8 cellular contexts compared by ENCODE assay signal in genomic region chr11:6681949-6682348, GRCh38. TPM values are rescaled to one million over a fixed set of nuclear protein-coding genes. Genes with fewer than 3 reads are reported as not detected.
DNase-seq lines count a peak whose midpoint lies in the region; ATAC-seq and TF ChIP-seq lines count a peak whose summit lies in the region.

No MANE protein-coding gene starts in this region.

- no peaks in the 10 kb centered on the region for H3K9me3 Mint-ChIP-seq in activated CD8-positive, alpha-beta memory T cell treated with anti-CD3 and anti-CD28 coated beads, Interleukin-2, amount 10 ng/mL, durations not matched to agents 7 days and 5 days (ENCODE audit: low read depth)
- H3K9me3 Mint-ChIP-seq in activated CD4-positive, alpha-beta memory T cell treated with anti-CD3 and anti-CD28 coated beads for 36 hours = no peaks in the 10 kb centered on the region

- H3K27me3 ChIP-seq in thoracic aorta (replicated peaks; ENCODE audit: insufficient read depth) = no peaks in the 10 kb centered on the region

- H3K27me3 Mint-ChIP-seq in activated CD8-positive, alpha-beta memory T cell treated with anti-CD3 and anti-CD28 coated beads, Interleukin-2, amount 10 ng/mL, durations not matched to agents 7 days and 5 days = no peaks in the 10 kb centered on the region
- H3K27me3 Mint-ChIP-seq in activated CD4-positive, alpha-beta memory T cell treated with anti-CD3 and anti-CD28 coated beads for 36 hours = no peaks in the 10 kb centered on the region

- peaks cover 5% of the 10 kb centered on the region for H3K36me3 ChIP-seq in thoracic aorta

- intact Hi-C loops in activated CD4-positive, alpha-beta memory T cell treated with anti-CD3 and anti-CD28 coated beads for 36 hours (cut with micrococcal nuclease) = loop anchor here (2.0 to 10.0 kb wide), 4 partner anchors 15 to 305 kb away; partner anchors contain the start of gene APBB1

- H3K4me1 Mint-ChIP-seq in activated CD8-positive, alpha-beta memory T cell treated with anti-CD3 and anti-CD28 coated beads, Interleukin-2, amount 10 ng/mL, durations not matched to agents 7 days and 5 days = peaks cover 20% of the 10 kb centered on the region
- H3K4me1 Mint-ChIP-seq in activated CD4-positive, alpha-beta memory T cell treated with anti-CD3 and anti-CD28 coated beads for 36 hours (ENCODE audit: low read depth) = peaks cover 28% of the 10 kb centered on the region

- H3K9me3 ChIP-seq in thoracic aorta = no peaks in the 10 kb centered on the region

- DNase-seq in activated CD8-positive, alpha-beta memory T cell treated with anti-CD3 and anti-CD28 coated beads, Interleukin-2, amount 10 ng/mL, durations not matched to agents 7 days and 5 days = no peak
- DNase-seq in activated CD8-positive, alpha-beta memory T cell treated with anti-CD3 and anti-CD28 coated beads, Interleukin-2, amount 50 U/mL, for 4 hours = no peak
- peak; percentile 36 for DNase-seq in activated CD4-positive, alpha-beta memory T cell treated with anti-CD3 and anti-CD28 coated beads for 36 hours
- peak; percentile 45 for DNase-seq in iris pigment epithelial cell (ENCODE audit: low read depth)
- no peak for DNase-seq in thoracic aorta (ENCODE audit: low spot score)
- DNase-seq in GM20000 (ENCODE audit: low spot score) = no peak
- DNase-seq in GM19240 (ENCODE audit: insufficient read length, low spot score) = no peak

- H3K36me3 Mint-ChIP-seq in activated CD8-positive, alpha-beta memory T cell treated with anti-CD3 and anti-CD28 coated beads, Interleukin-2, amount 10 ng/mL, durations not matched to agents 7 days and 5 days = peaks cover 32% of the 10 kb centered on the region
- peaks cover 37% of the 10 kb centered on the region for H3K36me3 Mint-ChIP-seq in activated CD4-positive, alpha-beta memory T cell treated with anti-CD3 and anti-CD28 coated beads for 36 hours

- TF ChIP-seq CTCF in thoracic aorta (IDR thresholded peaks at IDR 0.05) (no peak), GM20000 (IDR thresholded peaks at IDR 0.05; ENCODE audit: extremely low read depth, missing control alignments) (no peak)

- peak overlapping the region; percentile 83 for H3K4me3 ChIP-seq in thoracic aorta

- CTCF ChIA-PET in activated CD8-positive, alpha-beta memory T cell treated with anti-CD3 and anti-CD28 coated beads, Interleukin-2, amount 10 ng/mL, durations not matched to agents 7 days and 5 days (lab: Charles Lee) = interaction anchor here (1.1 to 2.8 kb wide), 6 partner anchors 14 to 303 kb away, joined by 3 to 24 read pairs (median 13); partner anchors contain the start of gene TAF10
- CTCF ChIA-PET in activated CD4-positive, alpha-beta memory T cell treated with anti-CD3 and anti-CD28 coated beads for 36 hours (lab: Charles Lee) = interaction anchor here (0.7 to 3.9 kb wide), 11 partner anchors 14 to 303 kb away, joined by 3 to 32 read pairs (median 6); partner anchors contain the start of genes ARFIP2, TAF10 and TIMM10B

- H3K27ac Mint-ChIP-seq in activated CD8-positive, alpha-beta memory T cell treated with anti-CD3 and anti-CD28 coated beads, Interleukin-2, amount 10 ng/mL, durations not matched to agents 7 days and 5 days = peak overlapping the region; percentile 97
- peak overlapping the region; percentile 95 for H3K27ac Mint-ChIP-seq in activated CD4-positive, alpha-beta memory T cell treated with anti-CD3 and anti-CD28 coated beads for 36 hours

- peaks cover 7 to 17% of the 10 kb centered on the region in 2 donors for H3K4me1 ChIP-seq in thoracic aorta (ENCODE audit: control insufficient read depth in 1 of 2, low read depth in 2 of 2)

- POLR2A ChIA-PET in activated CD4-positive, alpha-beta memory T cell treated with anti-CD3 and anti-CD28 coated beads for 36 hours (lab: Charles Lee) = interaction anchor here (0.9 to 2.7 kb wide), 3 partner anchors 8 to 63 kb away, joined by 3 to 20 read pairs (median 3); partner anchors contain the start of gene TPP1

- ATAC-seq in activated CD8-positive, alpha-beta memory T cell treated with anti-CD3 and anti-CD28 coated beads, Interleukin-2, amount 10 ng/mL, durations not matched to agents 7 days and 5 days = no peak
- ATAC-seq in thoracic aorta (ENCODE audit: insufficient number of reproducible peaks, low FRiP score, low read depth) (no peak), GM19351 (IDR thresholded peaks at IDR 0.05; ENCODE audit: unreplicated experiment) (no peak)

- H3K4me3 Mint-ChIP-seq in activated CD8-positive, alpha-beta memory T cell treated with anti-CD3 and anti-CD28 coated beads, Interleukin-2, amount 10 ng/mL, durations not matched to agents 7 days and 5 days = peak overlapping the region; percentile 97
- H3K4me3 Mint-ChIP-seq in activated CD4-positive, alpha-beta memory T cell treated with anti-CD3 and anti-CD28 coated beads for 36 hours = peak overlapping the region; percentile 99

- H3K27ac ChIP-seq in thoracic aorta = peak overlapping the region in 1 of 2 donors; percentile 79

RNA-seq across cellular contexts. Expression of gene MRPL17, which starts 1.2 kb away (rescaled TPM):
- total RNA-seq in activated CD8-positive, alpha-beta memory T cell treated with anti-CD3 and anti-CD28 coated beads, Interleukin-2, amount 10 ng/mL, durations not matched to agents 7 days and 5 days = 10 to 100 TPM; 69.4 to 81.0 TPM
- total RNA-seq in activated CD4-positive, alpha-beta memory T cell treated with anti-CD3 and anti-CD28 coated beads for 36 hours = 100 to 1,000 TPM in 1 of 2 experiments, 10 to 100 TPM in 1; 98.5 to 102 TPM
- total RNA-seq in thoracic aorta = 10 to 100 TPM; 20.6 to 53.6 TPM

RNA-seq across cellular contexts. Expression of gene DCHS1, which starts 26.3 kb away (rescaled TPM):
- total RNA-seq in activated CD8-positive, alpha-beta memory T cell treated with anti-CD3 and anti-CD28 coated beads, Interleukin-2, amount 10 ng/mL, durations not matched to agents 7 days and 5 days = under 1 TPM; 0.14 to 0.32 TPM
- under 1 TPM; 0.80 to 0.90 TPM for total RNA-seq in activated CD4-positive, alpha-beta memory T cell treated with anti-CD3 and anti-CD28 coated beads for 36 hours
- 10 to 100 TPM; 62.3 to 73.5 TPM for total RNA-seq in thoracic aorta

Comparison
In these comparisons a context has a peak if more than half of its experiments do, and no peak if none do; other contexts are left out.
1. DNase-seq: peak in activated CD4-positive, alpha-beta memory T cell treated with anti-CD3 and anti-CD28 coated beads for 36 hours (single experiment) and iris pigment epithelial cell (single experiment); none in activated CD8-positive, alpha-beta memory T cell treated with anti-CD3 and anti-CD28 coated beads, Interleukin-2, amount 10 ng/mL, durations not matched to agents 7 days and 5 days (single experiment), activated CD8-positive, alpha-beta memory T cell treated with anti-CD3 and anti-CD28 coated beads, Interleukin-2, amount 50 U/mL, for 4 hours (single experiment), thoracic aorta (single experiment), GM20000 (single experiment) and GM19240 (single experiment).
2. RNA of gene DCHS1, which starts 26.3 kb away (total RNA-seq): 62.3 to 73.5 TPM in thoracic aorta; 0.80 to 0.90 TPM in activated CD4-positive, alpha-beta memory T cell treated with anti-CD3 and anti-CD28 coated beads for 36 hours and 0.14 to 0.32 TPM in activated CD8-positive, alpha-beta memory T cell treated with anti-CD3 and anti-CD28 coated beads, Interleukin-2, amount 10 ng/mL, durations not matched to agents 7 days and 5 days; every median in the first group is over 10 times any median in the second.